1 cellular context compared by ENCODE assay signal in genomic region chr19:13731147-13731964, GRCh38.
TF ChIP-seq lines count a peak whose summit lies in the region.

No MANE protein-coding gene starts in this region.

TF ChIP-seq in GM12878, 131 proteins besides CTCF, POLR2A, EP300 and RAD21 (continued from another document):
- peak in 1 of 2 experiments; percentile 63; a peak in 1 of 4 replicates for TF ChIP-seq ETV6 (conservative IDR thresholded peaks at IDR 0.05 in 1 of 2, IDR thresholded peaks at IDR 0.05 in 1 of 2; ENCODE audit: borderline replicate concordance in 1 of 2, low read depth in 1 of 2)
- TF ChIP-seq CBX3 (IDR thresholded peaks at IDR 0.05; ENCODE audit: borderline replicate concordance, low read depth), result no peak
- TF ChIP-seq NR2F1 (conservative IDR thresholded peaks at IDR 0.05), result no peak
- TF ChIP-seq RBBP5 (conservative IDR thresholded peaks at IDR 0.05), result no peak
- TF ChIP-seq BMI1 (IDR thresholded peaks at IDR 0.05; ENCODE audit: borderline replicate concordance), result peak; percentile 98
- TF ChIP-seq HDAC6 (IDR thresholded peaks at IDR 0.05; ENCODE audit: unreplicated experiment), result no peak
- no peak for TF ChIP-seq PBX3 (IDR thresholded peaks at IDR 0.05; ENCODE audit: insufficient replicate concordance, low read depth, low read length)
- peak; percentile 31 for TF ChIP-seq SIX5 (IDR thresholded peaks at IDR 0.05; ENCODE audit: low read depth, low read length, severe bottlenecking)
- TF ChIP-seq ATF7 (IDR thresholded peaks at IDR 0.05; ENCODE audit: low read depth), result 0 out of 2 replicates have a peak, but pooled peaks have one; percentile 43
- no peak for TF ChIP-seq ZBTB33 (IDR thresholded peaks at IDR 0.05)
- no peak for TF ChIP-seq HDGF (IDR thresholded peaks at IDR 0.05)
- peak; percentile 64; the same call in 1 of the 2 replicates for TF ChIP-seq POLR2AphosphoS5 (IDR thresholded peaks at IDR 0.05; ENCODE audit: low read length)
- peak; percentile 90 for TF ChIP-seq NRF1 (conservative IDR thresholded peaks at IDR 0.05; ENCODE audit: low read depth, low read length)
- peak; percentile 89 for TF ChIP-seq MEF2A (IDR thresholded peaks at IDR 0.05; ENCODE audit: insufficient read depth, low read depth, low read length)
- TF ChIP-seq RAD51 (IDR thresholded peaks at IDR 0.05), result peak; percentile 16; the same call in 1 of the 2 replicates
- TF ChIP-seq YBX1 (IDR thresholded peaks at IDR 0.05), result no peak
- TF ChIP-seq NFIC (IDR thresholded peaks at IDR 0.05; ENCODE audit: low read depth, low read length), result peak; percentile 96
- TF ChIP-seq TCF7 (IDR thresholded peaks at IDR 0.05; ENCODE audit: borderline replicate concordance), result peak; percentile 57; the same call in 1 of the 2 replicates
- TF ChIP-seq SP1 (IDR thresholded peaks at IDR 0.05; ENCODE audit: low read depth, low read length), result no peak
- TF ChIP-seq MYC (IDR thresholded peaks at IDR 0.05; ENCODE audit: insufficient read depth, insufficient read length, insufficient replicate concordance, low read length, severe bottlenecking), result no peak
- peak; percentile 58; the same call in 1 of the 2 replicates for TF ChIP-seq RB1 (IDR thresholded peaks at IDR 0.05; ENCODE audit: borderline replicate concordance)
- no peak for TF ChIP-seq BRCA1 (IDR thresholded peaks at IDR 0.05; ENCODE audit: low read depth, low read length)
- peak; percentile 88 for TF ChIP-seq IRF4 (IDR thresholded peaks at IDR 0.05; ENCODE audit: low read depth, low read length)
- TF ChIP-seq MYB (IDR thresholded peaks at IDR 0.05; ENCODE audit: borderline replicate concordance, low read depth, low read length), result no peak
- no peak for TF ChIP-seq ZNF384 (IDR thresholded peaks at IDR 0.05; ENCODE audit: borderline replicate concordance, low read depth, low read length)
- TF ChIP-seq WRNIP1 (IDR thresholded peaks at IDR 0.05; ENCODE audit: borderline replicate concordance, low read depth, low read length), result no peak
- TF ChIP-seq RUNX3 (IDR thresholded peaks at IDR 0.05; ENCODE audit: low read length), result peak; percentile 99
- TF ChIP-seq CREB1 (IDR thresholded peaks at IDR 0.05; ENCODE audit: low read depth), result no peak; the same call in 1 of the 2 replicates
- TF ChIP-seq NR2C1 (IDR thresholded peaks at IDR 0.05), result no peak
- TF ChIP-seq RELB (IDR thresholded peaks at IDR 0.05; ENCODE audit: low read depth), result peak; percentile 63
- TF ChIP-seq TAF1 (IDR thresholded peaks at IDR 0.05; ENCODE audit: borderline replicate concordance, low read depth, low read length), result no peak; the same call in 1 of the 2 replicates
- TF ChIP-seq POLR2AphosphoS2 (IDR thresholded peaks at IDR 0.05; ENCODE audit: low read depth, low read length), result peak; percentile 70
- TF ChIP-seq PKNOX1 (IDR thresholded peaks at IDR 0.05), result peak; percentile 37; the same call in 1 of the 2 replicates
- TF ChIP-seq BCL11A (IDR thresholded peaks at IDR 0.05; ENCODE audit: low read depth, low read length), result peak; percentile 85
- peak; percentile 79 for TF ChIP-seq MTA2 (IDR thresholded peaks at IDR 0.05; ENCODE audit: low read depth)
- 0 out of 2 replicates have a peak, but pooled peaks have one; percentile 8 for TF ChIP-seq PAX5 (IDR thresholded peaks at IDR 0.05; ENCODE audit: borderline replicate concordance, low read depth, low read length)
- no peak for TF ChIP-seq BCLAF1 (IDR thresholded peaks at IDR 0.05)
- no peak for TF ChIP-seq KDM1A (IDR thresholded peaks at IDR 0.05; ENCODE audit: borderline replicate concordance)
- TF ChIP-seq ZNF207 (IDR thresholded peaks at IDR 0.05; ENCODE audit: borderline replicate concordance), result no peak
- TF ChIP-seq CBFB (IDR thresholded peaks at IDR 0.05; ENCODE audit: low read depth), result peak; percentile 84
- TF ChIP-seq RFX5 (IDR thresholded peaks at IDR 0.05; ENCODE audit: low read depth, low read length), result no peak
